Comparison of ENCODE assay signal across 15 cellular contexts in the genomic region with DNA sequence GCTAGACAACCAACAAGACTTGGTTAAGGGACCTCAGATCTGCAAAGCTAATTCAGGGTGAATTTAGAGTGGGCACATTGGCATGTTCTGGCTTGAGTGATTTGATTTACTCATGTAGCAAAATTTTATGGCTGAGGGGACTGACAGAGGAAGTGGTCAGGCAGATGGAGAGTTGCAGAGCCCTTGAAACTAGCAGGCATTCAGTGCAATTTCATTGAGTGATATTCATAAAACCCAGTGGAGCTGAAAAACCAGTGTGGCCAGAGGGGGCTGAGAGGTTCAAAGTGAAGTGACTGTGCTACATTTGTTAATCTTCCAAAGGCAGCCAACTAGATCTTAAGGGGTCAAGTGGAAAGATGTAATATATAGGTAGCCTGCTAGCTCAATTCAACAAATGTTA. TPM values are rescaled to one million over a fixed set of nuclear protein-coding genes. Genes with fewer than 3 reads are reported as not detected.
DNase-seq lines count a peak whose midpoint lies in the region; ATAC-seq, FAIRE-seq and TF ChIP-seq lines count a peak whose summit lies in the region.
"Had no signal": no experiment of that assay in that cellular context is flagged by ENCODE, and none has a peak within 500 bp of the region (broad histone marks: within the 10 kb centered on the region; RNA-seq: fewer than 3 reads in every experiment).

No MANE protein-coding gene starts in this region.

- H3K27me3 Mint-ChIP-seq in Caco-2 (ENCODE audit: insufficient read depth, unreplicated experiment): no peaks in the 10 kb centered on the region
- H3K27me3 Mint-ChIP-seq: stimulated activated naive CD8-positive, alpha-beta T cell treated with anti-CD3 and anti-CD28 coated beads, Interleukin-15, amount 100 ng/mL, for 72 hours had no signal

- no TSS peak for BruUV-seq in Caco-2 (replicated peaks; lab: Mats Ljungman, UMichigan)

- peak overlapping the region; percentile 42 for H3K4me2 ChIP-seq in keratinocyte (ENCODE audit: control insufficient read depth, extremely low read depth, insufficient read depth, low read depth, low read length)

- POLR2A ChIA-PET in Caco-2 (lab: Charles Lee) (interaction anchor here (0.7 kb wide), 1 partner anchor 48 kb away, joined by 5 read pairs; no protein-coding TSS in a partner anchor), RWPE1 (lab: Yijun Ruan, JAX; ENCODE audit: low non-redundant PET) (no interaction called here)

- no peaks in the 10 kb centered on the region for H3K9me3 ChIP-seq in Caco-2
- H3K9me3 ChIP-seq in keratinocyte (ENCODE audit: control insufficient read depth, low read depth, low read length): no peaks in the 10 kb centered on the region
- H3K9me3 ChIP-seq: BE2C, SJSA1 had no signal

- dilution Hi-C loops in keratinocyte (cut with MboI; ENCODE audit: extremely low pct_ligation_motif_present, low sequenced_read_pairs): no loop called here

- H3K27ac Mint-ChIP-seq in Caco-2 (ENCODE audit: unreplicated experiment): peak overlapping the region; percentile 11
- H3K27ac Mint-ChIP-seq: stimulated activated naive CD8-positive, alpha-beta T cell treated with anti-CD3 and anti-CD28 coated beads, Interleukin-15, amount 100 ng/mL, for 72 hours; WTC11 had no signal

- no peaks in the 10 kb centered on the region for H3K9me1 ChIP-seq in keratinocyte (ENCODE audit: control insufficient read depth, extremely low read depth, insufficient read depth, low read length)

- TF ChIP-seq CTCF in Caco-2 (IDR thresholded peaks at IDR 0.05; ENCODE audit: insufficient read depth in 1 of 2, low read depth in 1 of 2, low read length in 1 of 2, severe bottlenecking in 1 of 2, unreplicated experiment in 1 of 2) (no peak), GM13977 (IDR thresholded peaks at IDR 0.05; ENCODE audit: extremely low read depth, insufficient read depth, missing control alignments) (no peak), keratinocyte (optimal IDR thresholded peaks at IDR 0.05 in 1 of 3, IDR thresholded peaks at IDR 0.05 in 1 of 3, conservative IDR thresholded peaks at IDR 0.05 in 1 of 3; ENCODE audit: extremely low read depth in 1 of 3, insufficient read depth in 2 of 3, low read length in 3 of 3) (no peak), RWPE1 (conservative IDR thresholded peaks at IDR 0.05; ENCODE audit: low read depth) (no peak)

- no peak for FAIRE-seq in keratinocyte (lab: Jason Lieb, UNC)
- FAIRE-seq: colon had no signal

- no peak overlapping the region for H3K4me3 Mint-ChIP-seq in Caco-2 (ENCODE audit: unreplicated experiment)
- H3K4me3 Mint-ChIP-seq: stimulated activated naive CD8-positive, alpha-beta T cell treated with anti-CD3 and anti-CD28 coated beads, Interleukin-15, amount 100 ng/mL, for 72 hours; WTC11 had no signal

- in situ Hi-C loops in GM13977 (cut with MboI; ENCODE audit: low pct_unique_long_range_greater_than_20kb, low sequenced_read_pairs, unreplicated experiment): no loop called here

- ATAC-seq in HG02610 (IDR thresholded peaks at IDR 0.05; ENCODE audit: unreplicated experiment): no peak
- ATAC-seq: left lobe of liver; stimulated activated naive CD8-positive, alpha-beta T cell treated with anti-CD3 and anti-CD28 coated beads, Interleukin-15, amount 100 ng/mL, for 72 hours; WTC11 had no signal

- peaks cover 12% of the 10 kb centered on the region for H3K36me3 Mint-ChIP-seq in Caco-2 (ENCODE audit: insufficient read depth, unreplicated experiment)
- H3K36me3 Mint-ChIP-seq: WTC11 had no signal

- H3K27me3 ChIP-seq in Caco-2 (replicated peaks; ENCODE audit: control insufficient read depth, insufficient read depth, low read length): no peaks in the 10 kb centered on the region
- no peaks in the 10 kb centered on the region for H3K27me3 ChIP-seq in keratinocyte (ENCODE audit: control insufficient read depth, extremely low read depth, insufficient read depth, low read length)
- H3K27me3 ChIP-seq: BE2C, SJSA1 had no signal

- no peak overlapping the region for H3K9ac ChIP-seq in keratinocyte (ENCODE audit: control insufficient read depth, extremely low read depth, insufficient read depth, low read length)

- H3K4me3 ChIP-seq in Caco-2 (ENCODE audit: low read depth, low read length): no peak overlapping the region
- H3K4me3 ChIP-seq in keratinocyte (ENCODE audit: control insufficient read depth in 2 of 3, extremely low read depth in 1 of 3, insufficient read depth in 2 of 3, low read depth in 1 of 3, low read length in 3 of 3): no peak overlapping the region
- H3K4me3 ChIP-seq: SJSA1 had no signal

- H3K4me1 Mint-ChIP-seq in Caco-2 (ENCODE audit: low read depth, unreplicated experiment): peaks cover 22% of the 10 kb centered on the region

- H4K20me1 ChIP-seq in keratinocyte (ENCODE audit: control insufficient read depth, extremely low read depth, insufficient read depth, low read length): no peaks in the 10 kb centered on the region

- intact Hi-C loops in Caco-2 (cut with micrococcal nuclease; ENCODE audit: unreplicated experiment): no loop called here

- peaks cover 1% of the 10 kb centered on the region for H3K79me2 ChIP-seq in keratinocyte (ENCODE audit: control insufficient read depth, insufficient read depth, low read length)

- DNase-seq in Caco-2: no peak
- peak; percentile 45 for DNase-seq in GM13977 (ENCODE audit: low spot score)
- DNase-seq in NOMO-1 treated with DMSO at 0.1 percent for 48 hours (lab: John Stamatoyannopoulos, UW; ENCODE audit: unreplicated experiment): peak; percentile 90
- no peak for DNase-seq in keratinocyte (ENCODE audit: low read depth, low spot score)
- DNase-seq in NCI-H1436 (lab: John Stamatoyannopoulos, UW): no peak
- DNase-seq in RWPE1 (ENCODE audit: low spot score): no peak
- no peak for DNase-seq in NCI-H1105 (lab: John Stamatoyannopoulos, UW)
- DNase-seq: BE2C; NCI-H2029; stimulated activated naive CD8-positive, alpha-beta T cell treated with anti-CD3 and anti-CD28 coated beads, Interleukin-15, amount 100 ng/mL, for 72 hours had no signal

- H3K36me3 ChIP-seq in Caco-2 (ENCODE audit: control insufficient read depth, insufficient read depth, low read length) (no peaks in the 10 kb centered on the region), keratinocyte (ENCODE audit: control insufficient read depth in 2 of 2, extremely low read depth in 1 of 2, insufficient read depth in 2 of 2, low read length in 2 of 2) (no peaks in the 10 kb centered on the region)
- H3K36me3 ChIP-seq: BE2C had no signal

- no peaks in the 10 kb centered on the region for H3K9me3 Mint-ChIP-seq in Caco-2 (ENCODE audit: unreplicated experiment)
- H3K9me3 Mint-ChIP-seq: stimulated activated naive CD8-positive, alpha-beta T cell treated with anti-CD3 and anti-CD28 coated beads, Interleukin-15, amount 100 ng/mL, for 72 hours; WTC11 had no signal

- no peak overlapping the region for H2AFZ ChIP-seq in keratinocyte (ENCODE audit: control insufficient read depth, low read length)

- H3K4me1 ChIP-seq in Caco-2: peaks cover 29% of the 10 kb centered on the region
- H3K4me1 ChIP-seq in keratinocyte (ENCODE audit: control insufficient read depth, extremely low read depth, insufficient read depth, low read length): peaks cover 23% of the 10 kb centered on the region

- H3K27ac ChIP-seq in keratinocyte (ENCODE audit: control insufficient read depth, insufficient read depth, low read length) (no peak overlapping the region), RWPE1 (no peak overlapping the region)
- H3K27ac ChIP-seq: SJSA1 had no signal

- CTCF ChIA-PET in Caco-2 (lab: Charles Lee) (interaction anchor here (0.6 kb wide), 1 partner anchor 50 kb away, joined by 5 read pairs; no protein-coding TSS in a partner anchor), RWPE1 (lab: Yijun Ruan, JAX) (interaction anchor here (0.6 kb wide), 1 partner anchor 385 kb away, joined by 3 read pairs; no protein-coding TSS in a partner anchor)

RNA-seq across cellular contexts. Expression of a gene that starts 2.2 kb away (rescaled TPM):
- 109 and 115 TPM in 2 replicates for total RNA-seq in Caco-2 (2022)
- 11.7 to 25.1 TPM (median 13.6 TPM) in 3 replicates for polyA plus RNA-seq in keratinocyte
- polyA plus RNA-seq in keratinocyte (2011; ENCODE audit: low read depth): 8.9 TPM
- polyA plus RNA-seq in keratinocyte (2011; cell fraction: cytosol; rRNA removed): 12.1 and 15.4 TPM in 2 replicates
- 74.8 and 113 TPM in 2 replicates for polyA plus RNA-seq in keratinocyte (2011; cell fraction: nucleus; rRNA removed)
- polyA plus RNA-seq in keratinocyte (2012; ENCODE audit: low replicate concordance): 14.8 and 28.1 TPM in 2 replicates
- 24.3 to 121 TPM (median 25.3 TPM) in 3 replicates for polyA minus RNA-seq in keratinocyte
- 33.4 TPM for polyA minus RNA-seq in keratinocyte (2011; cell fraction: cytosol; rRNA and poly(A)+ RNA removed)
- polyA minus RNA-seq in keratinocyte (2011; cell fraction: nucleus; rRNA and poly(A)+ RNA removed): 35.4 and 36.6 TPM in 2 replicates

RNA-seq across cellular contexts. Expression of a gene that starts 48.7 kb away (rescaled TPM):
- total RNA-seq in Caco-2 (2022): 113 and 115 TPM in 2 replicates
- 56.3 to 64.8 TPM (median 62.0 TPM) in 3 replicates for polyA plus RNA-seq in keratinocyte
- 114 TPM for polyA plus RNA-seq in keratinocyte (2011; ENCODE audit: low read depth)
- polyA plus RNA-seq in keratinocyte (2011; cell fraction: cytosol; rRNA removed): 56.4 and 84.2 TPM in 2 replicates
- polyA plus RNA-seq in keratinocyte (2011; cell fraction: nucleus; rRNA removed): 73.0 and 81.0 TPM in 2 replicates
- 43.3 and 53.3 TPM in 2 replicates for polyA plus RNA-seq in keratinocyte (2012; ENCODE audit: low replicate concordance)
- polyA minus RNA-seq in keratinocyte: 23.2 to 59.2 TPM (median 28.0 TPM) in 3 replicates
- polyA minus RNA-seq in keratinocyte (2011; cell fraction: cytosol; rRNA and poly(A)+ RNA removed): 29.4 TPM
- 17.6 and 25.2 TPM in 2 replicates for polyA minus RNA-seq in keratinocyte (2011; cell fraction: nucleus; rRNA and poly(A)+ RNA removed)

Comparison
In these comparisons a context has a peak if more than half of its experiments do, and no peak if none do; other contexts are left out.
1. DNase-seq: peak in GM13977 (single experiment) and NOMO-1 treated with DMSO at 0.1 percent for 48 hours (single experiment); none in Caco-2 (0 of 2), keratinocyte (single experiment), NCI-H1436 (single experiment), RWPE1 (single experiment) and NCI-H1105 (single experiment).